In genomic region chr6:158057213-158057987, GRCh38 we compare ENCODE assay signal across 9 cellular contexts.
DNase-seq lines count a peak whose midpoint lies in the region; ATAC-seq and TF ChIP-seq lines count a peak whose summit lies in the region.
"Had no signal": no experiment of that assay in that cellular context is flagged by ENCODE, and none has a peak within 500 bp of the region (broad histone marks: within the 10 kb centered on the region; RNA-seq: fewer than 3 reads in every experiment).

No MANE protein-coding gene starts in this region.

- H3K9me3 ChIP-seq in fibroblast of lung (ENCODE audit: control insufficient read depth, insufficient read depth, low read depth, low read length): no peaks in the 10 kb centered on the region

- peaks cover 15% of the 10 kb centered on the region for H3K36me3 ChIP-seq in fibroblast of lung (ENCODE audit: control insufficient read depth, insufficient read depth, low read length)

- H3K9ac ChIP-seq in fibroblast of lung (ENCODE audit: insufficient read depth, low read length): peak overlapping the region; percentile 41

- TF ChIP-seq CTCF in fibroblast of lung (conservative IDR thresholded peaks at IDR 0.05 in 1 of 2, IDR thresholded peaks at IDR 0.05 in 1 of 2; ENCODE audit: low read depth in 1 of 2, low read length in 2 of 2): no peak

- no peaks in the 10 kb centered on the region for H3K27me3 ChIP-seq in fibroblast of lung (ENCODE audit: control insufficient read depth, insufficient read depth, low read length)

- peaks cover 29% of the 10 kb centered on the region for H3K4me1 ChIP-seq in fibroblast of lung (ENCODE audit: control insufficient read depth, extremely low read depth, insufficient read depth, low read length)

- H3K27me3 Mint-ChIP-seq in T-helper 2 cell treated with Interferon-gamma antibody and Interleukin-4, amounts not matched to agents 5 μg/mL and 100 μg/mL, for 36 hours (ENCODE audit: low read depth): no peaks in the 10 kb centered on the region
- H3K27me3 Mint-ChIP-seq in stimulated activated naive B cell treated with anti-CD40 and anti-IgM and Interleukin-4, amounts not matched to agents 10 μg/mL and 1 μg/mL and 100 μg/mL, for 72 hours: no peaks in the 10 kb centered on the region

- H3K27ac Mint-ChIP-seq in T-helper 2 cell treated with Interferon-gamma antibody and Interleukin-4, amounts not matched to agents 5 μg/mL and 100 μg/mL, for 36 hours: no peak overlapping the region
- peak overlapping the region; percentile 2 for H3K27ac Mint-ChIP-seq in stimulated activated naive B cell treated with anti-CD40 and anti-IgM and Interleukin-4, amounts not matched to agents 10 μg/mL and 1 μg/mL and 100 μg/mL, for 72 hours

- H3K9me3 Mint-ChIP-seq in T-helper 2 cell treated with Interferon-gamma antibody and Interleukin-4, amounts not matched to agents 5 μg/mL and 100 μg/mL, for 36 hours: no peaks in the 10 kb centered on the region
- peaks cover 0 to 2% of the 10 kb centered on the region in 2 donors for H3K9me3 Mint-ChIP-seq in stimulated activated naive B cell treated with anti-CD40 and anti-IgM and Interleukin-4, amounts not matched to agents 10 μg/mL and 1 μg/mL and 100 μg/mL, for 72 hours

- H3K36me3 Mint-ChIP-seq in T-helper 2 cell treated with Interferon-gamma antibody and Interleukin-4, amounts not matched to agents 5 μg/mL and 100 μg/mL, for 36 hours (ENCODE audit: low read depth): peaks cover 9% of the 10 kb centered on the region
- H3K36me3 Mint-ChIP-seq in stimulated activated naive B cell treated with anti-CD40 and anti-IgM and Interleukin-4, amounts not matched to agents 10 μg/mL and 1 μg/mL and 100 μg/mL, for 72 hours: peaks cover 53 to 62% of the 10 kb centered on the region in 2 donors

- H3K4me2 ChIP-seq in fibroblast of lung (ENCODE audit: extremely low read depth, insufficient read depth, low read length): peak overlapping the region; percentile 4

- DNase-seq in activated CD4-positive, CD25-positive, alpha-beta regulatory T cell treated with anti-CD3 and anti-CD28 coated beads, Interleukin-2, amount 50 U/mL, for 72 hours: no peak
- peak; percentile 55 for DNase-seq in T-helper 2 cell treated with Interferon-gamma antibody and Interleukin-4, amounts not matched to agents 5 μg/mL and 100 μg/mL, for 36 hours (ENCODE audit: low spot score)
- peak; percentile 89 to 98 for DNase-seq in fibroblast of lung (ENCODE audit: low read depth in 2 of 2)
- peak; percentile 61 for DNase-seq in stimulated activated naive B cell treated with anti-CD40 and anti-IgM and Interleukin-4, amounts not matched to agents 10 μg/mL and 1 μg/mL and 100 μg/mL, for 72 hours

- no peak overlapping the region for H2AFZ ChIP-seq in fibroblast of lung (ENCODE audit: low read length)

- H3K4me3 Mint-ChIP-seq in T-helper 2 cell treated with Interferon-gamma antibody and Interleukin-4, amounts not matched to agents 5 μg/mL and 100 μg/mL, for 36 hours: no peak overlapping the region
- H3K4me3 Mint-ChIP-seq in stimulated activated naive B cell treated with anti-CD40 and anti-IgM and Interleukin-4, amounts not matched to agents 10 μg/mL and 1 μg/mL and 100 μg/mL, for 72 hours: peak overlapping the region; percentile 7 to 23
- H3K4me3 Mint-ChIP-seq: neural crest cell had no signal

- H3K4me1 Mint-ChIP-seq in T-helper 2 cell treated with Interferon-gamma antibody and Interleukin-4, amounts not matched to agents 5 μg/mL and 100 μg/mL, for 36 hours (ENCODE audit: low read depth): peaks cover 15% of the 10 kb centered on the region
- H3K4me1 Mint-ChIP-seq in stimulated activated naive B cell treated with anti-CD40 and anti-IgM and Interleukin-4, amounts not matched to agents 10 μg/mL and 1 μg/mL and 100 μg/mL, for 72 hours: peaks cover 21 to 23% of the 10 kb centered on the region in 2 donors
- H3K4me1 Mint-ChIP-seq: neural crest cell had no signal

- H4K20me1 ChIP-seq in fibroblast of lung (ENCODE audit: control insufficient read depth, extremely low read depth, insufficient read depth, low read length): no peaks in the 10 kb centered on the region

- H3K79me2 ChIP-seq in fibroblast of lung (ENCODE audit: control insufficient read depth, insufficient read depth, low read length): peaks cover 3% of the 10 kb centered on the region

- peak; percentile 94 to 95 for ATAC-seq in activated CD4-positive, CD25-positive, alpha-beta regulatory T cell treated with anti-CD3 and anti-CD28 coated beads, Interleukin-2, amount 50 U/mL, for 24 hours
- ATAC-seq in stimulated activated naive B cell treated with anti-CD40 and anti-IgM and Interleukin-4, amounts not matched to agents 10 μg/mL and 1 μg/mL and 100 μg/mL, for 72 hours (replicated peaks): peak; percentile 97 to 99
- ATAC-seq in HG03196 (IDR thresholded peaks at IDR 0.05; ENCODE audit: unreplicated experiment): no peak
- no peak for ATAC-seq in GM18867 (IDR thresholded peaks at IDR 0.05; ENCODE audit: unreplicated experiment)
- ATAC-seq in HG03457 (IDR thresholded peaks at IDR 0.05; ENCODE audit: unreplicated experiment): no peak

- H3K4me3 ChIP-seq in fibroblast of lung (replicated peaks in 1 of 4; ENCODE audit: control extremely low read depth in 1 of 4, insufficient read depth in 1 of 4, low read depth in 3 of 4, low read length in 4 of 4): no peak overlapping the region

- H3K27ac ChIP-seq in fibroblast of lung (ENCODE audit: insufficient read depth, low read length): peak overlapping the region; percentile 91

Comparison
In these comparisons a context has a peak if more than half of its experiments do, and no peak if none do; other contexts are left out.
1. ATAC-seq: peak in activated CD4-positive, CD25-positive, alpha-beta regulatory T cell treated with anti-CD3 and anti-CD28 coated beads, Interleukin-2, amount 50 U/mL, for 24 hours (2 of 2) and stimulated activated naive B cell treated with anti-CD40 and anti-IgM and Interleukin-4, amounts not matched to agents 10 μg/mL and 1 μg/mL and 100 μg/mL, for 72 hours (2 of 2); none in HG03196 (single experiment), GM18867 (single experiment) and HG03457 (single experiment).